In the genomic region with DNA sequence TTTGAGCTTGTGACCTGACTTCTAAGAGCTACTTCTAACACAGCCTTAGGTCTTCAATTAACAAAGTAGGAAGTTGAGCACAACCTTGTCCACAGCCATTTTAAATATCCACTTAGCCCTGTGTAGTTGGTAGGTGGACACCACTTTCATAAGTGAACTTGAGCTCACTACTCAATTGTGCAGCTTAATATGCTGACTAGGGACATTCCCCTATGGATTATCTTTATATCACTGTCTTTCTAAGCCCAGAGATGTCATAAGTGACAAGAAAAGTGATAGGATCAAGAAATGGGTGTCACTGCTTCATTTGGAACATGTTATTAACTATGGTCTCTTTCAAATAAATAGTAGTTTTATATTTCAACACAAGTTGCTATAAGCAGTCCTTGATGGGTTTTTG, we compare ENCODE assay signal across 1 cellular context.
A peak's percentile ranks its signal among the peaks of the same experiment; 100 is the strongest.
TF ChIP-seq lines count a peak whose summit lies in the region.

No MANE protein-coding gene starts in this region.

TF ChIP-seq in A549, 52 proteins besides CTCF, POLR2A, EP300 and RAD21:
- TF ChIP-seq, protein P1, sequence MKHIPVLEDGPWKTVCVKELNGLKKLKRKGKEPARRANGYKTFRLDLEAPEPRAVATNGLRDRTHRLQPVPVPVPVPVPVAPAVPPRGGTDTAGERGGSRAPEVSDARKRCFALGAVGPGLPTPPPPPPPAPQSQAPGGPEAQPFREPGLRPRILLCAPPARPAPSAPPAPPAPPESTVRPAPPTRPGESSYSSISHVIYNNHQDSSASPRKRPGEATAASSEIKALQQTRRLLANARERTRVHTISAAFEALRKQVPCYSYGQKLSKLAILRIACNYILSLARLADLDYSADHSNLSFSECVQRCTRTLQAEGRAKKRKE (CRISPR knock-in tag; IDR thresholded peaks at IDR 0.05; ENCODE audit: low read depth): no peak
- TF ChIP-seq ZNF302 (CRISPR knock-in tag; IDR thresholded peaks at IDR 0.05) (no peak), EHF (CRISPR knock-in tag; IDR thresholded peaks at IDR 0.05) (no peak), MAFK (IDR thresholded peaks at IDR 0.05; ENCODE audit: partially characterized antibody) (peak; percentile 66), HOXA7 (CRISPR knock-in tag; IDR thresholded peaks at IDR 0.05) (no peak), CEBPB (IDR thresholded peaks at IDR 0.05) (no peak)
- TF ChIP-seq, protein P2, sequence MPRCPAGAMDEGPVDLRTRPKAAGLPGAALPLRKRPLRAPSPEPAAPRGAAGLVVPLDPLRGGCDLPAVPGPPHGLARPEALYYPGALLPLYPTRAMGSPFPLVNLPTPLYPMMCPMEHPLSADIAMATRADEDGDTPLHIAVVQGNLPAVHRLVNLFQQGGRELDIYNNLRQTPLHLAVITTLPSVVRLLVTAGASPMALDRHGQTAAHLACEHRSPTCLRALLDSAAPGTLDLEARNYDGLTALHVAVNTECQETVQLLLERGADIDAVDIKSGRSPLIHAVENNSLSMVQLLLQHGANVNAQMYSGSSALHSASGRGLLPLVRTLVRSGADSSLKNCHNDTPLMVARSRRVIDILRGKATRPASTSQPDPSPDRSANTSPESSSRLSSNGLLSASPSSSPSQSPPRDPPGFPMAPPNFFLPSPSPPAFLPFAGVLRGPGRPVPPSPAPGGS (IDR thresholded peaks at IDR 0.05): no peak
